Comparison of ENCODE assay signal across 18 cellular contexts in the genomic region with DNA sequence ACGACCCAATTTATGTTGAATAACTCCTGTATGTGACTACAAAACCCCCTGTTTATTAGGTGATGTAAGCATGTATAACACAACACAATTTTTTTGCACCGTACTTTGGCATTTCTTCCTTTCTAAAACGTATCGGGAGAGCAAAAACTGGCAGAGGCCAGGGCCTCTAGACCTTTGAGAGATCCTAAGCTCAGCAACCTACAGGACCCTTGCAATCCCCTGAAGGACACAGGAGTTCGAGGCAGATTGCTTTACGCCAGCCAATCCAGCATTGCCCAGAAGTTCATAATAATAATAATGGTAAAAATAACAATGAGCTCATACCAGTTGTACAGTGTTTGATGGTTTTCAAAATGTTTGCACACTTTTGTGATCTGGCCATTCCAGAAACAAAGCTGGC. TPM values are rescaled to one million over a fixed set of nuclear protein-coding genes. Genes with fewer than 3 reads are reported as not detected.
DNase-seq lines count a peak whose midpoint lies in the region; ATAC-seq, FAIRE-seq and TF ChIP-seq lines count a peak whose summit lies in the region.
"Had no signal": no experiment of that assay in that cellular context is flagged by ENCODE, and none has a peak within 500 bp of the region (broad histone marks: within the 10 kb centered on the region; RNA-seq: fewer than 3 reads in every experiment).

No MANE protein-coding gene starts in this region.

- no peak overlapping the region for H3K14ac ChIP-seq in H1 (ENCODE audit: insufficient read length)

- no peak overlapping the region for H2BK120ac ChIP-seq in H1 (replicated peaks; ENCODE audit: low read depth, low read length)

- intact Hi-C loops in activated CD4-positive, alpha-beta T cell treated with anti-CD3 and anti-CD28 coated beads, Interleukin-2, amount 10 ng/mL, durations not matched to agents 24 days and 14 days (cut with micrococcal nuclease) = loop anchor here (1.0 kb wide), 1 partner anchor 8 kb away; the partner anchor contains the start of gene NKX3-2

- no peak for TF ChIP-seq CTCF in H1 (IDR thresholded peaks at IDR 0.05; ENCODE audit: control extremely low read depth in 1 of 3, insufficient read depth in 1 of 3, low read depth in 1 of 3, low read length in 3 of 3)

- no peak overlapping the region for H3K18ac ChIP-seq in H1 (ENCODE audit: extremely low read depth, low read length)

- CTCF ChIA-PET in H1 (lab: Charles Lee; ENCODE audit: partially characterized antibody) = interaction anchor here (1.4 to 2.4 kb wide), 5 partner anchors 9 to 15 kb away, joined by 4 to 13 read pairs (median 9); no protein-coding TSS in a partner anchor

- H2AK5ac ChIP-seq in H1 (ENCODE audit: low read depth, low read length) = no peak overlapping the region

- 30% methylated on average over 6 of the region's 6 CpGs; no CpG with 5 or more reads in 1 of the 2 experiments for WGBS in H1 (ENCODE audit: extremely low coverage in 1 of 2, insufficient coverage in 1 of 2, insufficient read length in 1 of 2, insufficient replicate concordance in 2 of 2, low coverage in 1 of 2, low lambda C conversion rate in 2 of 2, missing lambda C conversion rate in 1 of 2), 2 experiments

- H2BK20ac ChIP-seq in H1 (ENCODE audit: low read length) = no peak overlapping the region

- H3K36me3 ChIP-seq in H7 (replicated peaks; ENCODE audit: control insufficient read depth, insufficient read depth, low read length) = no peaks in the 10 kb centered on the region
- no peaks in the 10 kb centered on the region for H3K36me3 ChIP-seq in H1 (ENCODE audit: control insufficient read depth in 2 of 4, insufficient read depth in 4 of 4, low read length in 3 of 4)

- peaks cover 88% of the 10 kb centered on the region for H3K27me3 Mint-ChIP-seq in activated CD4-positive, alpha-beta T cell treated with anti-CD3 and anti-CD28 coated beads, Interleukin-2, amount 10 ng/mL, durations not matched to agents 24 days and 14 days

- peaks cover 9% of the 10 kb centered on the region for H3K4me1 Mint-ChIP-seq in activated CD4-positive, alpha-beta T cell treated with anti-CD3 and anti-CD28 coated beads, Interleukin-2, amount 10 ng/mL, durations not matched to agents 24 days and 14 days

- no peak overlapping the region for H4K8ac ChIP-seq in H1 (ENCODE audit: extremely low read depth, insufficient read depth, low read length)

- H3K9ac ChIP-seq in H1 (replicated peaks in 1 of 4; ENCODE audit: extremely low read depth in 1 of 4, low read depth in 3 of 4, low read length in 3 of 4) = no peak overlapping the region

- no peak for DNase-seq in activated CD4-positive, alpha-beta T cell treated with anti-CD3 and anti-CD28 coated beads, Interleukin-2, amount 10 ng/mL, durations not matched to agents 24 days and 14 days
- no peak for DNase-seq in activated CD4-positive, alpha-beta T cell treated with anti-CD3 and anti-CD28 coated beads, Interleukin-2, amount 50 U/mL, for 1 hour
- DNase-seq in AG08395 (ENCODE audit: low spot score) (peak; percentile 1), H7 (peak; percentile 33), H1 (ENCODE audit: low read depth in 1 of 2, low spot score in 2 of 2) (no peak), islet precursor cell (no peak), DMS53 treated with DMSO at 0.1 percent for 48 hours (lab: John Stamatoyannopoulos, UW; ENCODE audit: unreplicated experiment) (no peak)
- DNase-seq: DMS79 treated with DMSO at 0.1 percent for 48 hours, IMR-90, NCI-H1436, NCI-H2029 treated with DMSO at 0.1 percent for 48 hours, NCI-H510A treated with DMSO at 0.1 percent for 48 hours, SHP77 had no signal

- H3K4ac ChIP-seq in H1 (replicated peaks; ENCODE audit: insufficient read length, low read depth, low read length) = no peak overlapping the region

- H3K4me2 ChIP-seq in H1 (ENCODE audit: insufficient read depth in 1 of 2, low read depth in 2 of 2, low read length in 2 of 2) = no peak overlapping the region; a peak in 1 of 4 replicates

- no peak for FAIRE-seq in H1 (lab: Jason Lieb, UNC)
- FAIRE-seq: A204.1, G401.6, H54, RCC 7860 had no signal

- H4K20me1 ChIP-seq in H1 (replicated peaks in 1 of 2; ENCODE audit: control insufficient read depth in 1 of 2, insufficient read depth in 2 of 2, low read length in 2 of 2) = peaks cover 10 to 49% of the 10 kb centered on the region in 2 experiments

- peaks cover 6 to 27% (median 12%) of the 10 kb centered on the region in 4 experiments for H3K4me1 ChIP-seq in H1 (replicated peaks in 1 of 4; ENCODE audit: control insufficient read depth in 3 of 4, insufficient read depth in 4 of 4, low read length in 3 of 4)

- no peaks in the 10 kb centered on the region for H3K79me2 ChIP-seq in H1 (ENCODE audit: control insufficient read depth in 1 of 2, insufficient read depth in 2 of 2, low read length in 2 of 2)

- H3K27ac Mint-ChIP-seq in activated CD4-positive, alpha-beta T cell treated with anti-CD3 and anti-CD28 coated beads, Interleukin-2, amount 10 ng/mL, durations not matched to agents 24 days and 14 days = peak overlapping the region; percentile 26

- H2AFZ ChIP-seq in H1 (ENCODE audit: low read length) = no peak overlapping the region

- no peak overlapping the region for H3K4me3 Mint-ChIP-seq in activated CD4-positive, alpha-beta T cell treated with anti-CD3 and anti-CD28 coated beads, Interleukin-2, amount 10 ng/mL, durations not matched to agents 24 days and 14 days

- no peak for ATAC-seq in GM18520 (IDR thresholded peaks at IDR 0.05; ENCODE audit: unreplicated experiment)

- POLR2A ChIA-PET in H1 (lab: Charles Lee; ENCODE audit: partially characterized antibody) = interaction anchor here (0.9 to 1.9 kb wide), 5 partner anchors 7 to 53 kb away, joined by 3 to 9 read pairs (median 3); partner anchors contain the start of gene NKX3-2

- 0 out of 2 replicates have a peak overlapping the region, but pooled peaks have one; percentile 63 for H2BK12ac ChIP-seq in H1 (ENCODE audit: low read depth, low read length)

- no peak for TF ChIP-seq POLR2A in H1 (IDR thresholded peaks at IDR 0.05; ENCODE audit: control extremely low read depth in 1 of 2, low read depth in 2 of 2, low read length in 2 of 2)

- no peak for TF ChIP-seq EP300 in H1 (IDR thresholded peaks at IDR 0.05; ENCODE audit: borderline replicate concordance in 1 of 2, low read depth in 2 of 2, low read length in 2 of 2)

- H2BK15ac ChIP-seq in H1 (ENCODE audit: low read length) = peak overlapping the region; percentile 95; the same call in 1 of the 2 replicates

- no peak overlapping the region for H4K91ac ChIP-seq in H1 (replicated peaks; ENCODE audit: insufficient read length, low read length)

- H3K27me3 ChIP-seq in H7 (ENCODE audit: control insufficient read depth, insufficient read depth, low read length) (peaks cover 99% of the 10 kb centered on the region), H1 (replicated peaks in 1 of 4; ENCODE audit: control insufficient read depth in 3 of 4, extremely low read depth in 1 of 4, insufficient read depth in 3 of 4, low read length in 3 of 4) (peaks cover 93 to 100% (median 99%) of the 10 kb centered on the region in 4 experiments)

- no peak overlapping the region for H3K4me3 ChIP-seq in H7 (ENCODE audit: insufficient read depth, low read depth, low read length)
- H3K4me3 ChIP-seq in H1 (ENCODE audit: extremely low read depth in 1 of 4, insufficient read depth in 2 of 4, low read depth in 3 of 4, low read length in 4 of 4) = no peak overlapping the region

- peaks cover 0 to 3% of the 10 kb centered on the region in 2 experiments; a peak in 2 of 4 replicates for H3K9me3 ChIP-seq in H1 (ENCODE audit: insufficient read depth in 2 of 2, low read depth in 1 of 2, low read length in 1 of 2)

- TF ChIP-seq RAD21 in H1 (IDR thresholded peaks at IDR 0.05 in 1 of 2, conservative IDR thresholded peaks at IDR 0.05 in 1 of 2; ENCODE audit: low read depth in 2 of 2, low read length in 2 of 2) = no peak

- no peak overlapping the region for H3K56ac ChIP-seq in H1 (replicated peaks; ENCODE audit: insufficient read length, low read depth, low read length)

- peaks cover 14% of the 10 kb centered on the region for H3K9me3 Mint-ChIP-seq in activated CD4-positive, alpha-beta T cell treated with anti-CD3 and anti-CD28 coated beads, Interleukin-2, amount 10 ng/mL, durations not matched to agents 24 days and 14 days

- H3K79me1 ChIP-seq in H1 (ENCODE audit: low read depth, low read length) = no peaks in the 10 kb centered on the region

- H4K5ac ChIP-seq in H1 (ENCODE audit: insufficient read length, low read depth, low read length) = no peak overlapping the region

- H3K27ac ChIP-seq in H1 (ENCODE audit: low read depth, low read length) = no peak overlapping the region

- H3K23ac ChIP-seq in H1 (ENCODE audit: insufficient read length) = no peak overlapping the region

- peaks cover 14% of the 10 kb centered on the region for H3K36me3 Mint-ChIP-seq in activated CD4-positive, alpha-beta T cell treated with anti-CD3 and anti-CD28 coated beads, Interleukin-2, amount 10 ng/mL, durations not matched to agents 24 days and 14 days (ENCODE audit: low read depth)

- no peaks in the 10 kb centered on the region for H3K23me2 ChIP-seq in H1 (ENCODE audit: low read depth, low read length)

- H2BK5ac ChIP-seq in H1 (ENCODE audit: low read depth, low read length) = no peak overlapping the region

RNA-seq across cellular contexts. Expression of gene NKX3-2, which starts 7.7 kb away (rescaled TPM):
- total RNA-seq in activated CD4-positive, alpha-beta T cell treated with anti-CD3 and anti-CD28 coated beads, Interleukin-2, amount 10 ng/mL, durations not matched to agents 24 days and 14 days = not detected in 2 replicates
- total RNA-seq in H7 (2014; rRNA removed; shearing (Covaris generic)) = 0.52 and 0.76 TPM in 2 replicates
- total RNA-seq in H1 (2021; fragmentation: NEBNext Ultra II Directional; extraction: Animal tissue kit (Norgen Biotek cat#: 25700)) = 0.11 and 0.13 TPM in 2 replicates
- polyA plus RNA-seq in H1 (2011; rRNA removed) = 0.03 TPM in 1 of 2 replicates, not detected in the other
- polyA plus RNA-seq in H1 (2011; cell fraction: cytosol; rRNA removed) = 0.03 TPM
- 0.06 TPM for polyA plus RNA-seq in H1 (2011; cell fraction: nucleus; rRNA removed)
- 0.07 TPM in 1 of 4 replicates, not detected in the others for polyA plus RNA-seq in H1 (2012, experiment 1 of 2)
- not detected for polyA plus RNA-seq in H1 (2012, experiment 2 of 2)
- 0.06 TPM for polyA plus RNA-seq in H1 (2013, experiment 1 of 2)
- polyA plus RNA-seq in H1 (2013, experiment 2 of 2) = 0.06 TPM
- polyA minus RNA-seq in H1 (2011; rRNA and poly(A)+ RNA removed) = not detected in 2 replicates
- polyA minus RNA-seq in H1 (2011; cell fraction: cytosol; rRNA and poly(A)+ RNA removed) = not detected
- polyA minus RNA-seq in H1 (2011; cell fraction: nucleus; rRNA and poly(A)+ RNA removed) = not detected
- total RNA-seq: IMR-90 had no signal

RNA-seq across cellular contexts. Expression of gene RAB28, which starts 52.5 kb away (rescaled TPM):
- 19.5 and 20.5 TPM in 2 replicates for total RNA-seq in activated CD4-positive, alpha-beta T cell treated with anti-CD3 and anti-CD28 coated beads, Interleukin-2, amount 10 ng/mL, durations not matched to agents 24 days and 14 days
- total RNA-seq in H7 (2014; rRNA removed; shearing (Covaris generic)) = 27.7 and 32.4 TPM in 2 replicates
- 18.7 and 20.8 TPM in 2 replicates for total RNA-seq in H1 (2021; fragmentation: NEBNext Ultra II Directional; extraction: Animal tissue kit (Norgen Biotek cat#: 25700))
- polyA plus RNA-seq in H1 (2011; rRNA removed) = 10.5 and 16.0 TPM in 2 replicates
- 18.4 TPM for polyA plus RNA-seq in H1 (2011; cell fraction: cytosol; rRNA removed)
- polyA plus RNA-seq in H1 (2011; cell fraction: nucleus; rRNA removed) = 8.2 TPM
- polyA plus RNA-seq in H1 (2012, experiment 1 of 2) = 11.5 to 18.1 TPM (median 12.6 TPM) in 4 replicates
- 3.0 TPM for polyA plus RNA-seq in H1 (2012, experiment 2 of 2)
- polyA plus RNA-seq in H1 (2013, experiment 1 of 2) = 13.7 TPM
- 13.7 TPM for polyA plus RNA-seq in H1 (2013, experiment 2 of 2)
- 8.5 and 10.3 TPM in 2 replicates for polyA minus RNA-seq in H1 (2011; rRNA and poly(A)+ RNA removed)
- polyA minus RNA-seq in H1 (2011; cell fraction: cytosol; rRNA and poly(A)+ RNA removed) = 7.0 TPM
- 23.5 TPM for polyA minus RNA-seq in H1 (2011; cell fraction: nucleus; rRNA and poly(A)+ RNA removed)

Comparison
In these comparisons a context has a peak if more than half of its experiments do, and no peak if none do; other contexts are left out.
1. DNase-seq: peak in AG08395 (single experiment) and H7 (single experiment); none in activated CD4-positive, alpha-beta T cell treated with anti-CD3 and anti-CD28 coated beads, Interleukin-2, amount 10 ng/mL, durations not matched to agents 24 days and 14 days (single experiment), activated CD4-positive, alpha-beta T cell treated with anti-CD3 and anti-CD28 coated beads, Interleukin-2, amount 50 U/mL, for 1 hour (single experiment), H1 (0 of 2), islet precursor cell (single experiment) and DMS53 treated with DMSO at 0.1 percent for 48 hours (single experiment).